ENCODE assay signal across 12 cellular contexts in the genomic region with DNA sequence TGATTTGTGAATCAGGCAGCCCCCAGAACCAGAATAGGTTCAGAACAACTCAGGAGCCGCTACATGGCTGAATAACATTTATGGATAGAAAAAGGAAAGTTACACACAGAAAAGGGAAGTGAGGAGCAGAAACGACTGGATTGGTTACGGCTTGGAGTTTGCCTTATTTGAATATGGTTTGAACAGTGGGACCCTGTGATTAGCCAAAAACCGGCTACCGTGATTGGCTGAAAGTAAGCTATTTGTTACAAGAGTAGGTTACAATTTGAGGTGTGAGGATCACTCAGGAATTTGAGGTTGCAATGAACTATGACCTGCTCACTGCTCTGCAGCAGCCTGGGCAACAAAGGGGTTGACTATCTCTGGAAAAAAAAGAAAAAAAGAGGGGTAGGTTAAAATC.
"Had no signal": no experiment of that assay in that cellular context is flagged by ENCODE, and none has a peak within 500 bp of the region (broad histone marks: within the 10 kb centered on the region; RNA-seq: fewer than 3 reads in every experiment).

No MANE protein-coding gene starts in this region.

- H3K4me3 Mint-ChIP-seq: activated CD4-positive, alpha-beta T cell treated with anti-CD3 and anti-CD28 coated beads for 36 hours; activated CD8-positive, alpha-beta T cell treated with anti-CD3 and anti-CD28 coated beads, Interleukin-2, amount 10 ng/mL, durations not matched to agents 7 days and 5 days; activated naive CD4-positive, alpha-beta T cell treated with anti-CD3 and anti-CD28 coated beads, Interleukin-2, amount 10 ng/mL, durations not matched to agents 7 days and 5 days; activated T-helper 17 cell treated with anti-CD3 and anti-CD28 coated beads, Interleukin-2, amount 50 U/mL, for 72 hours; naive thymus-derived CD8-positive, alpha-beta T cell had no signal

- H3K27me3 ChIP-seq: colonic mucosa, ovary had no signal

- H3K4me3 ChIP-seq: colonic mucosa, mucosa of descending colon, ovary had no signal

- H3K27ac Mint-ChIP-seq: activated CD4-positive, alpha-beta T cell treated with anti-CD3 and anti-CD28 coated beads for 36 hours; activated CD8-positive, alpha-beta T cell treated with anti-CD3 and anti-CD28 coated beads, Interleukin-2, amount 10 ng/mL, durations not matched to agents 7 days and 5 days; activated naive CD4-positive, alpha-beta T cell treated with anti-CD3 and anti-CD28 coated beads, Interleukin-2, amount 10 ng/mL, durations not matched to agents 7 days and 5 days; activated T-helper 17 cell treated with anti-CD3 and anti-CD28 coated beads, Interleukin-2, amount 50 U/mL, for 72 hours; naive thymus-derived CD8-positive, alpha-beta T cell had no signal

- H3K36me3 ChIP-seq: colonic mucosa, ovary had no signal

- H3K27ac ChIP-seq: colonic mucosa, ovary had no signal

- H3K4me1 Mint-ChIP-seq: activated CD4-positive, alpha-beta T cell treated with anti-CD3 and anti-CD28 coated beads for 36 hours; activated naive CD4-positive, alpha-beta T cell treated with anti-CD3 and anti-CD28 coated beads, Interleukin-2, amount 10 ng/mL, durations not matched to agents 7 days and 5 days; activated T-helper 17 cell treated with anti-CD3 and anti-CD28 coated beads, Interleukin-2, amount 50 U/mL, for 72 hours; naive thymus-derived CD8-positive, alpha-beta T cell had no signal

- H3K9me3 ChIP-seq: colonic mucosa, mucosa of descending colon, ovary had no signal

- ATAC-seq: activated CD4-positive, alpha-beta T cell treated with anti-CD3 and anti-CD28 coated beads for 36 hours; activated CD8-positive, alpha-beta T cell treated with anti-CD3 and anti-CD28 coated beads, Interleukin-2, amount 10 ng/mL, durations not matched to agents 7 days and 5 days; activated T-helper 17 cell treated with anti-CD3 and anti-CD28 coated beads, Interleukin-2, amount 50 U/mL, for 72 hours; left lobe of liver; mucosa of descending colon; naive thymus-derived CD8-positive, alpha-beta T cell had no signal

- H3K27me3 Mint-ChIP-seq: activated CD4-positive, alpha-beta T cell treated with anti-CD3 and anti-CD28 coated beads for 36 hours; activated naive CD4-positive, alpha-beta T cell treated with anti-CD3 and anti-CD28 coated beads, Interleukin-2, amount 10 ng/mL, durations not matched to agents 7 days and 5 days; activated T-helper 17 cell treated with anti-CD3 and anti-CD28 coated beads, Interleukin-2, amount 50 U/mL, for 72 hours; naive thymus-derived CD8-positive, alpha-beta T cell had no signal

- DNase-seq: activated CD4-positive, alpha-beta T cell treated with anti-CD3 and anti-CD28 coated beads for 36 hours; activated CD8-positive, alpha-beta T cell treated with anti-CD3 and anti-CD28 coated beads, Interleukin-2, amount 10 ng/mL, durations not matched to agents 7 days and 5 days; activated naive CD4-positive, alpha-beta T cell treated with anti-CD3 and anti-CD28 coated beads, Interleukin-2, amount 10 ng/mL, durations not matched to agents 7 days and 5 days; colonic mucosa; effector CD8-positive, alpha-beta T cell; mammary epithelial cell; mucosa of descending colon; naive thymus-derived CD8-positive, alpha-beta T cell; ovary; T1000 had no signal

- H3K36me3 Mint-ChIP-seq: activated naive CD4-positive, alpha-beta T cell treated with anti-CD3 and anti-CD28 coated beads, Interleukin-2, amount 10 ng/mL, durations not matched to agents 7 days and 5 days had no signal

- H3K4me1 ChIP-seq: colonic mucosa had no signal
